2 cellular contexts compared by ENCODE assay signal in genomic region chr19:44585371-44586141, GRCh38.
TF ChIP-seq lines count a peak whose summit lies in the region.

No MANE protein-coding gene starts in this region.

TF ChIP-seq in SK-N-SH, 30 proteins besides CTCF, POLR2A, EP300 and RAD21 (continued from another document):
- TF ChIP-seq, protein P1, sequence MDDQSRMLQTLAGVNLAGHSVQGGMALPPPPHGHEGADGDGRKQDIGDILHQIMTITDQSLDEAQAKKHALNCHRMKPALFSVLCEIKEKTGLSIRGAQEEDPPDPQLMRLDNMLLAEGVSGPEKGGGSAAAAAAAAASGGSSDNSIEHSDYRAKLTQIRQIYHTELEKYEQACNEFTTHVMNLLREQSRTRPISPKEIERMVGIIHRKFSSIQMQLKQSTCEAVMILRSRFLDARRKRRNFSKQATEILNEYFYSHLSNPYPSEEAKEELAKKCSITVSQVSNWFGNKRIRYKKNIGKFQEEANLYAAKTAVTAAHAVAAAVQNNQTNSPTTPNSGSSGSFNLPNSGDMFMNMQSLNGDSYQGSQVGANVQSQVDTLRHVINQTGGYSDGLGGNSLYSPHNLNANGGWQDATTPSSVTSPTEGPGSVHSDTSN (IDR thresholded peaks at IDR 0.05): no peak
- TF ChIP-seq FOSL2 (IDR thresholded peaks at IDR 0.05; ENCODE audit: borderline replicate concordance, low read depth) (no peak), CHD2 (IDR thresholded peaks at IDR 0.05; ENCODE audit: low read length, partially characterized antibody) (no peak), RCOR1 (IDR thresholded peaks at IDR 0.05; ENCODE audit: low read length) (no peak)

TF ChIP-seq in SK-N-SH treated with all-trans-retinoic acid at 6 μM for 48 hours, 23 proteins besides CTCF, POLR2A, EP300 and RAD21 (continued from another document):
- TF ChIP-seq TSHZ2 (CRISPR knock-in tag; IDR thresholded peaks at IDR 0.05): no peak
- no peak for TF ChIP-seq ZC3H10 (CRISPR knock-in tag; IDR thresholded peaks at IDR 0.05)
- TF ChIP-seq PATZ1 (CRISPR knock-in tag; IDR thresholded peaks at IDR 0.05; ENCODE audit: borderline replicate concordance): no peak
- TF ChIP-seq ZNF70 (CRISPR knock-in tag; IDR thresholded peaks at IDR 0.05): no peak
- no peak for TF ChIP-seq TOX (CRISPR knock-in tag; IDR thresholded peaks at IDR 0.05; ENCODE audit: borderline replicate concordance)
- no peak for TF ChIP-seq CSDC2 (CRISPR knock-in tag; IDR thresholded peaks at IDR 0.05)
- TF ChIP-seq ZNF565 (CRISPR knock-in tag; conservative IDR thresholded peaks at IDR 0.05; ENCODE audit: low read depth): no peak
